40 cellular contexts compared by ENCODE assay signal in the genomic region with DNA sequence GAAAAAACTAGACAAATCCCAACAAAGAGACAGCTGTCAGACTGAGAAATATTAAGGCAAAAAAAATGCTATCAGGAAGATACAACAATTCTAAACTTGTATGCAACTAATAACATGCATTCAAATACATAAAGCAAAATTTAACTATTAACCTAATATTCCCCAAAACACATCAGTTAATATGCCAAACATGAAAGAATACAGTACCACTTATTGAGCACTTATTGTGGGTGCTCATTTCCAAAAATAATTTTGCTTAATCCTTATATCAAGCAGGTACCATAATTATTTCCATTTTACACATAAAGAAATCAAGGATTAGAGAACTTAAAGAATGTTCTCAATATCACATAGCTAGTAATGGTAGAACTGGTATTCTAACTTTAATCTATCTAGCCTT.
"Had no signal": no experiment of that assay in that cellular context is flagged by ENCODE, and none has a peak within 500 bp of the region (broad histone marks: within the 10 kb centered on the region; RNA-seq: fewer than 3 reads in every experiment).

No MANE protein-coding gene starts in this region.

- H3K27ac ChIP-seq: adrenal gland, ascending aorta, body of pancreas, brain microvascular endothelial cell, breast epithelium, cardiac muscle cell had no signal

- H3K36me3 Mint-ChIP-seq: activated naive CD4-positive, alpha-beta T cell treated with anti-CD3 and anti-CD28 coated beads, Interleukin-2, amount 10 ng/mL, durations not matched to agents 7 days and 5 days; activated naive CD4-positive, alpha-beta T cell treated with anti-CD3 and anti-CD28 coated beads, Interleukin-2, amount 50 U/mL, for 24 hours; activated naive CD8-positive, alpha-beta T cell; activated naive CD8-positive, alpha-beta T cell treated with anti-CD3 and anti-CD28 coated beads for 36 hours; brain had no signal

- H3K4me1 Mint-ChIP-seq: activated naive CD4-positive, alpha-beta T cell treated with anti-CD3 and anti-CD28 coated beads, Interleukin-2, amount 10 ng/mL, durations not matched to agents 7 days and 5 days; activated naive CD4-positive, alpha-beta T cell treated with anti-CD3 and anti-CD28 coated beads, Interleukin-2, amount 50 U/mL, for 24 hours; activated naive CD8-positive, alpha-beta T cell treated with anti-CD3 and anti-CD28 coated beads for 36 hours; activated naive CD8-positive, alpha-beta T cell treated with anti-CD3 and anti-CD28 coated beads, Interleukin-2, amount 10 ng/mL, durations not matched to agents 7 days and 5 days; activated naive CD8-positive, alpha-beta T cell treated with anti-CD3 and anti-CD28 coated beads, Interleukin-2, amount 50 U/mL, for 24 hours; activated T-helper 17 cell treated with anti-CD3 and anti-CD28 coated beads, Interleukin-2, amount 50 U/mL, for 72 hours; brain; central memory CD8-positive, alpha-beta T cell had no signal

- H3K4me1 ChIP-seq: adrenal gland, ascending aorta, body of pancreas, breast epithelium had no signal

- H3K27me3 ChIP-seq: adrenal gland, ascending aorta, body of pancreas, brain microvascular endothelial cell, breast epithelium, cardiac muscle cell had no signal

- H3K27ac Mint-ChIP-seq: activated naive CD4-positive, alpha-beta T cell treated with anti-CD3 and anti-CD28 coated beads for 36 hours; activated naive CD4-positive, alpha-beta T cell treated with anti-CD3 and anti-CD28 coated beads, Interleukin-2, amount 10 ng/mL, durations not matched to agents 7 days and 5 days; activated naive CD4-positive, alpha-beta T cell treated with anti-CD3 and anti-CD28 coated beads, Interleukin-2, amount 50 U/mL, for 24 hours; activated naive CD4-positive, alpha-beta T cell treated with anti-CD3 and anti-CD28 coated beads, Interleukin-2, amount 50 U/mL, for 72 hours; activated naive CD8-positive, alpha-beta T cell; activated naive CD8-positive, alpha-beta T cell treated with anti-CD3 and anti-CD28 coated beads for 36 hours; activated naive CD8-positive, alpha-beta T cell treated with anti-CD3 and anti-CD28 coated beads, Interleukin-2, amount 10 ng/mL, durations not matched to agents 7 days and 5 days; activated naive CD8-positive, alpha-beta T cell treated with anti-CD3 and anti-CD28 coated beads, Interleukin-2, amount 50 U/mL, for 24 hours; activated T-cell treated with anti-CD3 and anti-CD28 coated beads, Interleukin-2, amount 50 U/mL, for 24 hours; activated T-cell treated with anti-CD3 and anti-CD28 coated beads, Interleukin-2, amount 50 U/mL, for 72 hours; activated T-helper 1 cell treated with anti-CD3 and anti-CD28 coated beads, Interleukin-12 subunit alpha, Interleukin-12 subunit beta, Interleukin-2, Interleukin-4 antibody, amounts not matched to agents 30 ng/mL and 10 ng/mL and 1 ng/mL, durations not matched to agents 14 hours and 24 hours and 36 hours; activated T-helper 17 cell treated with anti-CD3 and anti-CD28 coated beads, Interleukin-2, amount 50 U/mL, for 72 hours; activated T-helper 2 cell treated with anti-CD3 and anti-CD28 coated beads, Interferon-gamma antibody, Interleukin-2, Interleukin-4, amounts not matched to agents 10 μg/mL and 5 μg/mL and 100 μg/mL, durations not matched to agents 14 hours and 24 hours and 36 hours; brain had no signal

- H3K27me3 Mint-ChIP-seq: activated naive CD8-positive, alpha-beta T cell; activated T-helper 17 cell treated with anti-CD3 and anti-CD28 coated beads, Interleukin-2, amount 50 U/mL, for 72 hours; brain had no signal

- DNase-seq: activated effector memory CD4-positive, alpha-beta T cell treated with anti-CD3 and anti-CD28 coated beads, Interleukin-2, amount 50 U/mL, for 16 hours; activated effector memory CD4-positive, alpha-beta T cell treated with Interleukin-2 at 50 U/mL for 16 hours; activated gamma-delta T cell; activated gamma-delta T cell treated with Interleukin-2 at 50 U/mL for 16 hours; activated naive CD4-positive, alpha-beta T cell; activated naive CD4-positive, alpha-beta T cell treated with anti-CD3 and anti-CD28 coated beads for 36 hours; activated naive CD4-positive, alpha-beta T cell treated with anti-CD3 and anti-CD28 coated beads, Interleukin-2, amount 10 ng/mL, durations not matched to agents 7 days and 5 days; activated naive CD4-positive, alpha-beta T cell treated with anti-CD3 and anti-CD28 coated beads, Interleukin-2, amount 50 U/mL, for 16 hours; activated naive CD4-positive, alpha-beta T cell treated with Interleukin-2 at 50 U/mL for 16 hours; activated naive CD8-positive, alpha-beta T cell treated with anti-CD3 and anti-CD28 coated beads for 36 hours; activated naive CD8-positive, alpha-beta T cell treated with anti-CD3 and anti-CD28 coated beads, Interleukin-2, amount 10 ng/mL, durations not matched to agents 7 days and 5 days; activated naive CD8-positive, alpha-beta T cell treated with anti-CD3 and anti-CD28 coated beads, Interleukin-2, amount 50 U/mL, for 24 hours; activated T-cell treated with anti-CD3 and anti-CD28 coated beads, Interleukin-2, amount 50 U/mL, for 1 hour; activated T-cell treated with anti-CD3 and anti-CD28 coated beads, Interleukin-2, amount 50 U/mL, for 24 hours; activated T-cell treated with anti-CD3 and anti-CD28 coated beads, Interleukin-2, amount 50 U/mL, for 4 hours; activated T-cell treated with anti-CD3 and anti-CD28 coated beads, Interleukin-2, amount 50 U/mL, for 48 hours; activated T-cell treated with anti-CD3 and anti-CD28 coated beads, Interleukin-2, amount 50 U/mL, for 72 hours; adrenal gland; amniotic stem cell; amygdala; anterior cingulate cortex; aorta; body of pancreas; brain microvascular endothelial cell; caudate nucleus; central memory CD4-positive, alpha-beta T cell; cerebellar nuclear complex had no signal

- H3K4me3 Mint-ChIP-seq: activated naive CD4-positive, alpha-beta T cell treated with anti-CD3 and anti-CD28 coated beads for 36 hours; activated naive CD4-positive, alpha-beta T cell treated with anti-CD3 and anti-CD28 coated beads, Interleukin-2, amount 10 ng/mL, durations not matched to agents 7 days and 5 days; activated naive CD4-positive, alpha-beta T cell treated with anti-CD3 and anti-CD28 coated beads, Interleukin-2, amount 50 U/mL, for 24 hours; activated naive CD8-positive, alpha-beta T cell; activated naive CD8-positive, alpha-beta T cell treated with anti-CD3 and anti-CD28 coated beads for 36 hours; activated naive CD8-positive, alpha-beta T cell treated with anti-CD3 and anti-CD28 coated beads, Interleukin-2, amount 10 ng/mL, durations not matched to agents 7 days and 5 days; activated naive CD8-positive, alpha-beta T cell treated with anti-CD3 and anti-CD28 coated beads, Interleukin-2, amount 50 U/mL, for 24 hours; activated T-cell treated with anti-CD3 and anti-CD28 coated beads, Interleukin-2, amount 50 U/mL, for 24 hours; activated T-cell treated with anti-CD3 and anti-CD28 coated beads, Interleukin-2, amount 50 U/mL, for 4 hours; activated T-cell treated with anti-CD3 and anti-CD28 coated beads, Interleukin-2, amount 50 U/mL, for 72 hours; activated T-helper 1 cell treated with anti-CD3 and anti-CD28 coated beads, Interleukin-12 subunit alpha, Interleukin-12 subunit beta, Interleukin-2, Interleukin-4 antibody, amounts not matched to agents 30 ng/mL and 10 ng/mL and 1 ng/mL, durations not matched to agents 14 hours and 24 hours and 36 hours; activated T-helper 17 cell treated with anti-CD3 and anti-CD28 coated beads, Interleukin-2, amount 50 U/mL, for 72 hours; brain; central memory CD8-positive, alpha-beta T cell had no signal

- FAIRE-seq: astrocyte, bronchial epithelial cell had no signal

- ATAC-seq: activated naive CD4-positive, alpha-beta T cell treated with anti-CD3 and anti-CD28 coated beads, Interleukin-2, amount 50 U/mL, for 72 hours; activated naive CD8-positive, alpha-beta T cell treated with anti-CD3 and anti-CD28 coated beads, Interleukin-2, amount 50 U/mL, for 24 hours; activated T-cell treated with anti-CD3 and anti-CD28 coated beads, Interleukin-2, amount 50 U/mL, for 4 hours; activated T-cell treated with anti-CD3 and anti-CD28 coated beads, Interleukin-2, amount 50 U/mL, for 72 hours; activated T-helper 17 cell treated with anti-CD3 and anti-CD28 coated beads, Interleukin-2, amount 50 U/mL, for 72 hours; body of pancreas had no signal

- H3K4me3 ChIP-seq: adrenal gland, ascending aorta, body of pancreas, breast epithelium, cardiac muscle cell had no signal

- H3K9me3 ChIP-seq: adrenal gland, ascending aorta had no signal

- H3K36me3 ChIP-seq: adrenal gland, ascending aorta, brain microvascular endothelial cell, breast epithelium, cardiac muscle cell had no signal

- H3K9me3 Mint-ChIP-seq: activated T-helper 17 cell treated with anti-CD3 and anti-CD28 coated beads, Interleukin-2, amount 50 U/mL, for 72 hours; central memory CD8-positive, alpha-beta T cell had no signal
